Comparison of ENCODE assay signal across 8 cellular contexts in the genomic region with DNA sequence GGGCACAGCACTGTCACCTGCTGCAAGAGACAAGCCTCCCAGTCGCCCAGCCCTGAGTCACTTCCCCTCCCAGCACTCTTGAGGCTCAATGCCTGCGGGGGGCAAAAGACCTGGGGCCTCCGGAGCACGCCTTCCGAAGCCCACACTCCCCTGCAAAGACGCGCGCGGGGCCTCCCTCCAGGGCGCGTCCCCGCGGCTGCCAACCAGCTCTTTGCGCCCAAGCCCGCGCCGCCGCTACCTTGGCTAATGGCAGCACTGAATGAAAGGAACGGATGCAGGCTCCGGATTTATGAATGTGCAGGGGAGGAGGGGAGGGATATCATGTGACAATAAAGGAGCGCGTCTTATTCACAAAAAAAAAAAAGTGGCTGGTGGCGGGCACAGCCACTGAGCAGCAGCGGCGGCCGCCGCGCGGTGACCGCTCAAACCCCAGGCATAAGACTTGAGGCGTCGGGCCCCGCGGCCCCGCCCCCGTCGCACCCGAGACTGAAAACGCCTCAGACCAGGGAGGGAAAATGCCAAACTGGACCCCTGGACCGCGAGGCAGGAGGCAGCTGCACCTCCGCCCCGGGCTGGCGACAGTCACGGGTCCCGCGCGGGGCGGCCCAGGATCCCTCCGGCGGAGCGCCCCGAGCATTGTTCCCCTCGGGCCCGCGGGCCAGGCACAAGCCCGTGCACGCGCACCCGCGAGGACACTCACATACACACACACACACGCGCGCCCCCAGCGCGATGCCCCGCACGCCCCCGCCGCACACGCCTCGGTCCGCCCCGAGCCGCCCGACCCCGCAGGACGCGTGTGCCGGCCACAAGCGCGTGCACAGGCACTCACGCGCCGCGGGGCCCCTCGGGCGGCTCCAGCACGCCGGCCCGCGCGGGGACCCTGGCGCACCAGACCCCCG. TPM values are rescaled to one million over a fixed set of nuclear protein-coding genes. Genes with fewer than 3 reads are reported as not detected.
DNase-seq lines count a peak whose midpoint lies in the region; ATAC-seq and TF ChIP-seq lines count a peak whose summit lies in the region.

No MANE protein-coding gene starts in this region.

- H2AFZ ChIP-seq in GM23248 (peak overlapping the region; percentile 99), Loucy (ENCODE audit: low read length) (peak overlapping the region; percentile 86; the same call in 1 of the 2 replicates)

- H3K9me3 ChIP-seq in GM23248 (ENCODE audit: low read depth): no peaks in the 10 kb centered on the region
- H3K9me3 ChIP-seq in Loucy (ENCODE audit: insufficient read depth, low read depth, low read length): no peaks in the 10 kb centered on the region
- no peaks in the 10 kb centered on the region for H3K9me3 ChIP-seq in RWPE2 (ENCODE audit: severe bottlenecking)
- no peaks in the 10 kb centered on the region for H3K9me3 ChIP-seq in tibial nerve

- peaks cover 19% of the 10 kb centered on the region for H3K9me3 Mint-ChIP-seq in glutamatergic neuron (ENCODE audit: unreplicated experiment)

- H3K4me1 Mint-ChIP-seq in glutamatergic neuron (ENCODE audit: low read depth, unreplicated experiment): peaks cover 35% of the 10 kb centered on the region

- H4K20me1 ChIP-seq in GM23248 (ENCODE audit: insufficient read depth) (peaks cover 3% of the 10 kb centered on the region; the same call in 1 of the 2 replicates), Loucy (ENCODE audit: insufficient read depth, low read length, poor library complexity, severe bottlenecking) (peaks cover 18% of the 10 kb centered on the region)

- peaks cover 14% of the 10 kb centered on the region for H3K27me3 Mint-ChIP-seq in glutamatergic neuron (ENCODE audit: unreplicated experiment)

- H3F3A ChIP-seq in GM23248 (ENCODE audit: insufficient read depth) (peaks cover 25% of the 10 kb centered on the region), Loucy (ENCODE audit: low read depth) (peaks cover 4% of the 10 kb centered on the region; the same call in 1 of the 2 replicates)

- H3K36me3 ChIP-seq in GM23248 (ENCODE audit: low read depth) (no peaks in the 10 kb centered on the region), Loucy (ENCODE audit: insufficient read depth, low read length) (no peaks in the 10 kb centered on the region), RWPE2 (ENCODE audit: low read depth) (peaks cover 6% of the 10 kb centered on the region; the same call in 1 of the 2 replicates), tibial nerve (no peaks in the 10 kb centered on the region)

- H3K4me2 ChIP-seq in GM23248 (ENCODE audit: unreplicated experiment): peak overlapping the region; percentile 76
- peak overlapping the region; percentile 74 for H3K4me2 ChIP-seq in Loucy (ENCODE audit: low read depth, low read length, poor library complexity, severe bottlenecking)

- TF ChIP-seq EP300 in tibial nerve (IDR thresholded peaks at IDR 0.05): peak in 1 of 2 donors; percentile 62

- H3K4me1 ChIP-seq in GM23248 (ENCODE audit: insufficient read depth) (peaks cover 18% of the 10 kb centered on the region; the same call in 1 of the 2 replicates), Loucy (ENCODE audit: insufficient read depth, low read length, poor library complexity, severe bottlenecking) (peaks cover 11% of the 10 kb centered on the region), RWPE2 (ENCODE audit: insufficient read depth, poor library complexity, severe bottlenecking) (peaks cover 4% of the 10 kb centered on the region), tibial nerve (peaks cover 0 to 51% (median 12%) of the 10 kb centered on the region in 4 donors)

- H3K27ac ChIP-seq in GM23248 (peak overlapping the region; percentile 72), RWPE2 (ENCODE audit: poor library complexity, severe bottlenecking) (peak overlapping the region; percentile 87), tibial nerve (peak overlapping the region; percentile 89 to 97 (median 94))

- in situ Hi-C loops in GM23248 (cut with MboI): no loop called here

- peak; percentile 12 to 33 for TF ChIP-seq POLR2A in tibial nerve (IDR thresholded peaks at IDR 0.05)

- TF ChIP-seq CTCF in Loucy (conservative IDR thresholded peaks at IDR 0.05; ENCODE audit: low read length) (no peak), RWPE2 (IDR thresholded peaks at IDR 0.05; ENCODE audit: poor library complexity, severe bottlenecking) (no peak), glutamatergic neuron (IDR thresholded peaks at IDR 0.05; ENCODE audit: partially characterized antibody, unreplicated experiment) (no peak), omental fat pad (IDR thresholded peaks at IDR 0.05) (no peak), tibial nerve (IDR thresholded peaks at IDR 0.05) (peak in 3 of 5 experiments; percentile 5 to 42 (median 6))

- DNase-seq in DMS114 treated with DMSO at 0.1 percent for 48 hours (lab: John Stamatoyannopoulos, UW; ENCODE audit: unreplicated experiment) (peak; percentile 51), GM23248 (peak; percentile 70), RWPE2 (ENCODE audit: low spot score) (no peak), glutamatergic neuron (peak; percentile 74), omental fat pad (ENCODE audit: low spot score) (peak; percentile 37), tibial nerve (ENCODE audit: low spot score in 2 of 2) (peak; percentile 45 to 51)
- peak; percentile 63 for DNase-seq in activated naive CD4-positive, alpha-beta T cell treated with Interleukin-2 at 50 U/mL for 16 hours

- peak overlapping the region; percentile 88 for H3K9ac ChIP-seq in GM23248
- H3K9ac ChIP-seq in Loucy (ENCODE audit: low read depth, low read length, poor library complexity, severe bottlenecking): peak overlapping the region; percentile 74

- H3K27ac Mint-ChIP-seq in glutamatergic neuron (ENCODE audit: unreplicated experiment): peak overlapping the region; percentile 92

- no peaks in the 10 kb centered on the region for H3K36me3 Mint-ChIP-seq in glutamatergic neuron (ENCODE audit: unreplicated experiment)

- 1 to 2% methylated on average over 55 to 72 of the region's 95 CpGs for whole genome bisulfite sequencing in GM23248 (ENCODE audit: low coverage in 1 of 2, low lambda C conversion rate in 2 of 2, missing lambda C conversion rate in 2 of 2), 2 experiments
- 0% methylated on average over 20 to 95 of the region's 95 CpGs for WGBS in tibial nerve, 2 donors

- H3K4me3 ChIP-seq in GM23248 (peak overlapping the region; percentile 97), Loucy (ENCODE audit: low read length, poor library complexity, severe bottlenecking) (peak overlapping the region; percentile 81), RWPE2 (ENCODE audit: severe bottlenecking) (peak overlapping the region; percentile 94), tibial nerve (peak overlapping the region; percentile 70 to 93 (median 78))

- ATAC-seq in RWPE2 (ENCODE audit: low read depth) (peak; percentile 13), omental fat pad (ENCODE audit: low FRiP score) (peak; percentile 35)

- H3K79me2 ChIP-seq in GM23248 (ENCODE audit: insufficient read depth): peaks cover 71% of the 10 kb centered on the region
- peaks cover 44% of the 10 kb centered on the region for H3K79me2 ChIP-seq in Loucy (ENCODE audit: insufficient read depth, low read length)

- H3K4me3 Mint-ChIP-seq in glutamatergic neuron (ENCODE audit: unreplicated experiment): peak overlapping the region; percentile 92

- H3K27me3 ChIP-seq in GM23248 (replicated peaks; ENCODE audit: insufficient read depth) (no peaks in the 10 kb centered on the region), Loucy (ENCODE audit: insufficient read depth, low read length, poor library complexity, severe bottlenecking) (no peaks in the 10 kb centered on the region), RWPE2 (ENCODE audit: insufficient read depth, poor library complexity, severe bottlenecking) (no peaks in the 10 kb centered on the region), tibial nerve (no peaks in the 10 kb centered on the region)

- H3K9me2 ChIP-seq in GM23248 (ENCODE audit: insufficient read depth) (no peaks in the 10 kb centered on the region), Loucy (replicated peaks; ENCODE audit: low read depth, low read length) (no peaks in the 10 kb centered on the region)

RNA-seq across cellular contexts. Expression of gene SPRED2, which starts 1.6 kb away (rescaled TPM):
- total RNA-seq in GM23248 (2014; rRNA removed; shearing (Covaris generic)): 8.5 and 19.7 TPM in 2 replicates
- polyA plus RNA-seq in GM23248 (2016; fragmentation: Nextera tagmentation; extraction: Ambion mirVana): 19.5 and 20.3 TPM in 2 replicates
- total RNA-seq in glutamatergic neuron (ENCODE audit: unreplicated experiment) (54.5 TPM), omental fat pad (10 to 100 TPM; 22.9 to 45.4 (median 26.6) TPM), tibial nerve (10 to 100 TPM; 21.9 to 28.8 (median 25.5) TPM)

Comparison
In these comparisons a context has a peak if more than half of its experiments do, and no peak if none do; other contexts are left out.
1. CTCF ChIP-seq: peak in tibial nerve (3 of 5); none in Loucy (single experiment), RWPE2 (single experiment), glutamatergic neuron (single experiment) and omental fat pad (0 of 3).
2. Peak in every context shown above with its lines, with median percentiles within 50 percentile points of each other: H3K27ac ChIP-seq and H3K4me3 ChIP-seq.